Comparison of ENCODE assay signal across 19 cellular contexts in genomic region chr3:133673746-133674145, GRCh38. TPM values are rescaled to one million over a fixed set of nuclear protein-coding genes. Genes with fewer than 3 reads are reported as not detected.
DNase-seq lines count a peak whose midpoint lies in the region; ATAC-seq, FAIRE-seq and TF ChIP-seq lines count a peak whose summit lies in the region.
"Had no signal": no experiment of that assay in that cellular context is flagged by ENCODE, and none has a peak within 500 bp of the region (broad histone marks: within the 10 kb centered on the region; RNA-seq: fewer than 3 reads in every experiment).

No MANE protein-coding gene starts in this region.

- POLR2A ChIA-PET in H1 (lab: Charles Lee; ENCODE audit: partially characterized antibody): no interaction called here
- POLR2A ChIA-PET in HepG2 (lab: Yijun Ruan, JAX): interaction anchor here (1.4 to 5.3 kb wide), 2 partner anchors 71 to 72 kb away, joined by 4 to 91 read pairs; partner anchors contain the start of gene TF

- H3K4me3 ChIP-seq in MM.1S (ENCODE audit: low read length): no peak overlapping the region
- H3K4me3 ChIP-seq in H1 (ENCODE audit: extremely low read depth in 1 of 4, insufficient read depth in 2 of 4, low read depth in 3 of 4, low read length in 4 of 4): peak overlapping the region; percentile 46 to 63 (median 54); a peak in 7 of 8 replicates
- no peak overlapping the region for H3K4me3 ChIP-seq in HepG2 (replicated peaks in 1 of 3; ENCODE audit: insufficient read depth in 1 of 3, low read depth in 2 of 3, low read length in 3 of 3)
- H3K4me3 ChIP-seq: Peyer's patch had no signal

- H3K27ac ChIP-seq in MM.1S (ENCODE audit: low read length) (no peak overlapping the region), H1 (ENCODE audit: low read depth, low read length) (no peak overlapping the region), HepG2 (ENCODE audit: extremely low read length, insufficient read depth, low read length) (no peak overlapping the region)
- H3K27ac ChIP-seq: Peyer's patch had no signal

- no peak for DNase-seq in MM.1S
- no peak for DNase-seq in H1 (ENCODE audit: low read depth in 1 of 2, low spot score in 2 of 2)
- DNase-seq in HepG2 (ENCODE audit: low spot score): no peak
- no peak for DNase-seq in progenitor cell of endocrine pancreas (ENCODE audit: low spot score, unreplicated experiment)
- DNase-seq in stimulated activated CD4-positive, alpha-beta T cell treated with anti-CD3 and anti-CD28 coated beads, Interleukin-1b, Interleukin-23, amount 100 ng/mL, for 48 hours: no peak
- no peak for DNase-seq in ureter (ENCODE audit: low spot score)
- DNase-seq: BE2C; CD4-positive, alpha-beta memory T cell; DMS79; GDM1; KG1; NCI-H1092 treated with DMSO at 0.1 percent for 48 hours; NCI-H1694 treated with DMSO at 0.1 percent for 48 hours; NCI-H69; Peyer's patch; Right ventricle myocardium superior had no signal

- H2BK120ac ChIP-seq in H1 (replicated peaks; ENCODE audit: low read depth, low read length): no peak overlapping the region

- CTCF ChIA-PET in H1 (lab: Charles Lee; ENCODE audit: partially characterized antibody): interaction anchor here (1.2 to 1.4 kb wide), 3 partner anchors 9 to 32 kb away, joined by 3 to 4 read pairs (median 3); no protein-coding TSS in a partner anchor
- CTCF ChIA-PET in HepG2 (lab: Yijun Ruan, JAX; ENCODE audit: low intra/inter-chr PET ratio, low total read pairs): no interaction called here

- no peak overlapping the region for H2AK5ac ChIP-seq in H1 (ENCODE audit: low read depth, low read length)

- no peak overlapping the region for H2AFZ ChIP-seq in MM.1S (ENCODE audit: low read length)
- peak overlapping the region; percentile 30 for H2AFZ ChIP-seq in H1 (ENCODE audit: low read length)
- H2AFZ ChIP-seq in HepG2 (ENCODE audit: low read length): no peak overlapping the region

- H3K4me2 ChIP-seq in MM.1S (ENCODE audit: low read depth, low read length) (0 out of 2 replicates have a peak overlapping the region, but pooled peaks have one; percentile 74), H1 (ENCODE audit: insufficient read depth in 1 of 2, low read depth in 2 of 2, low read length in 2 of 2) (peak overlapping the region; percentile 89 to 94), HepG2 (ENCODE audit: low read depth, low read length) (no peak overlapping the region)

- intact Hi-C loops in HepG2 (cut with micrococcal nuclease; ENCODE audit: unreplicated experiment): no loop called here

- TF ChIP-seq EP300 in H1 (IDR thresholded peaks at IDR 0.05; ENCODE audit: borderline replicate concordance in 1 of 2, low read depth in 2 of 2, low read length in 2 of 2) (no peak), HepG2 (IDR thresholded peaks at IDR 0.05; ENCODE audit: low read depth in 2 of 2, low read length in 2 of 2) (no peak), HepG2 (CRISPR knock-in tag; IDR thresholded peaks at IDR 0.05; ENCODE audit: borderline replicate concordance) (no peak)

- H3K79me2 ChIP-seq in MM.1S (ENCODE audit: low read length) (no peaks in the 10 kb centered on the region), H1 (ENCODE audit: control insufficient read depth in 1 of 2, insufficient read depth in 2 of 2, low read length in 2 of 2) (no peaks in the 10 kb centered on the region), HepG2 (ENCODE audit: insufficient read depth, low read length) (no peaks in the 10 kb centered on the region)

- TF ChIP-seq CTCF in MM.1S (IDR thresholded peaks at IDR 0.05; ENCODE audit: low read length) (no peak), H1 (IDR thresholded peaks at IDR 0.05; ENCODE audit: control extremely low read depth in 1 of 3, insufficient read depth in 1 of 3, low read depth in 1 of 3, low read length in 3 of 3) (no peak), HepG2 (CRISPR knock-in tag; IDR thresholded peaks at IDR 0.05) (no peak), progenitor cell of endocrine pancreas (IDR thresholded peaks at IDR 0.05; ENCODE audit: unreplicated experiment) (no peak)

- H3F3A ChIP-seq in MM.1S (ENCODE audit: insufficient read depth, low read length): peaks cover 14% of the 10 kb centered on the region

- H2BK15ac ChIP-seq in H1 (ENCODE audit: low read length): no peak overlapping the region

- no peak for TF ChIP-seq RAD21 in H1 (IDR thresholded peaks at IDR 0.05 in 1 of 2, conservative IDR thresholded peaks at IDR 0.05 in 1 of 2; ENCODE audit: low read depth in 2 of 2, low read length in 2 of 2)
- no peak for TF ChIP-seq RAD21 in HepG2 (CRISPR knock-in tag; IDR thresholded peaks at IDR 0.05)

- ATAC-seq in HepG2 (no peak), GM21367 (IDR thresholded peaks at IDR 0.05; ENCODE audit: unreplicated experiment) (no peak)

- no peak overlapping the region for H4K91ac ChIP-seq in H1 (replicated peaks; ENCODE audit: insufficient read length, low read length)

- H2BK20ac ChIP-seq in H1 (ENCODE audit: low read length): no peak overlapping the region

- H3K36me3 ChIP-seq in MM.1S (replicated peaks; ENCODE audit: insufficient read depth, low read length) (no peaks in the 10 kb centered on the region), H1 (ENCODE audit: control insufficient read depth in 2 of 4, insufficient read depth in 4 of 4, low read length in 3 of 4) (no peaks in the 10 kb centered on the region), HepG2 (replicated peaks in 1 of 2; ENCODE audit: control insufficient read depth in 1 of 2, insufficient read depth in 2 of 2, low read length in 2 of 2) (no peaks in the 10 kb centered on the region)
- H3K36me3 ChIP-seq: BE2C, Peyer's patch had no signal

- H3K27me3 Mint-ChIP-seq in progenitor cell of endocrine pancreas: no peaks in the 10 kb centered on the region

- H3K9me3 Mint-ChIP-seq in progenitor cell of endocrine pancreas (ENCODE audit: low read depth): no peaks in the 10 kb centered on the region

- no peak overlapping the region for H3K27ac Mint-ChIP-seq in progenitor cell of endocrine pancreas
- H3K27ac Mint-ChIP-seq: CD4-positive, alpha-beta memory T cell had no signal

- H3K9me3 ChIP-seq in MM.1S (replicated peaks; ENCODE audit: insufficient read depth, low read length) (no peaks in the 10 kb centered on the region), H1 (ENCODE audit: insufficient read depth in 2 of 2, low read depth in 1 of 2, low read length in 1 of 2) (no peaks in the 10 kb centered on the region), HepG2 (ENCODE audit: low read length) (no peaks in the 10 kb centered on the region)
- H3K9me3 ChIP-seq: BE2C, Peyer's patch, SK-N-SH had no signal

- no peak overlapping the region for H2BK12ac ChIP-seq in H1 (ENCODE audit: low read depth, low read length)

- H3K23ac ChIP-seq in H1 (ENCODE audit: insufficient read length): no peak overlapping the region

- FAIRE-seq in H1 (lab: Jason Lieb, UNC): no peak
- FAIRE-seq in HepG2 (lab: Jason Lieb, UNC): no peak
- FAIRE-seq: GM12892 had no signal

- in situ Hi-C loops in HepG2 (cut with HindIII; ENCODE audit: extremely low pct_ligation_motif_present, low pct_unique_long_range_greater_than_20kb): no loop called here

- no peaks in the 10 kb centered on the region for H3K79me1 ChIP-seq in H1 (ENCODE audit: low read depth, low read length)

- H3K4me1 ChIP-seq in MM.1S (ENCODE audit: low read length) (peaks cover 23% of the 10 kb centered on the region), H1 (replicated peaks in 1 of 4; ENCODE audit: control insufficient read depth in 3 of 4, insufficient read depth in 4 of 4, low read length in 3 of 4) (peaks cover 0 to 12% (median 4%) of the 10 kb centered on the region in 4 experiments; a peak in 5 of 7 replicates), HepG2 (ENCODE audit: insufficient read depth, low read length) (peaks cover 79% of the 10 kb centered on the region)
- H3K4me1 ChIP-seq: BE2C had no signal

- no peak overlapping the region for H3K14ac ChIP-seq in H1 (ENCODE audit: insufficient read length)

- no peaks in the 10 kb centered on the region for H4K20me1 ChIP-seq in MM.1S (ENCODE audit: insufficient read depth, low read length)
- H4K20me1 ChIP-seq in H1 (replicated peaks in 1 of 2; ENCODE audit: control insufficient read depth in 1 of 2, insufficient read depth in 2 of 2, low read length in 2 of 2): no peaks in the 10 kb centered on the region
- H4K20me1 ChIP-seq in HepG2 (ENCODE audit: insufficient read depth, low read length): no peaks in the 10 kb centered on the region

- H3K9ac ChIP-seq in MM.1S (ENCODE audit: low read length) (no peak overlapping the region), H1 (replicated peaks in 1 of 4; ENCODE audit: extremely low read depth in 1 of 4, low read depth in 3 of 4, low read length in 3 of 4) (no peak overlapping the region), HepG2 (ENCODE audit: insufficient read depth, low read depth, low read length) (no peak overlapping the region)
- H3K9ac ChIP-seq: SK-N-SH had no signal

- peaks cover 6% of the 10 kb centered on the region; the same call in 1 of the 2 replicates for H3K23me2 ChIP-seq in H1 (ENCODE audit: low read depth, low read length)

- H4K8ac ChIP-seq in H1 (ENCODE audit: extremely low read depth, insufficient read depth, low read length): no peak overlapping the region

- H2BK5ac ChIP-seq in H1 (ENCODE audit: low read depth, low read length): no peak overlapping the region

- no peaks in the 10 kb centered on the region for H3K9me2 ChIP-seq in MM.1S (replicated peaks; ENCODE audit: insufficient read depth, low read length)
- H3K9me2 ChIP-seq: SK-N-SH had no signal

- no peak overlapping the region for H3K18ac ChIP-seq in H1 (ENCODE audit: extremely low read depth, low read length)

- TF ChIP-seq POLR2A in H1 (IDR thresholded peaks at IDR 0.05; ENCODE audit: control extremely low read depth in 1 of 2, low read depth in 2 of 2, low read length in 2 of 2): no peak
- TF ChIP-seq POLR2A in HepG2 (IDR thresholded peaks at IDR 0.05; ENCODE audit: insufficient read depth in 1 of 2, low read depth in 2 of 2, low read length in 2 of 2): no peak

- peaks cover 48% of the 10 kb centered on the region for H3K4me1 Mint-ChIP-seq in progenitor cell of endocrine pancreas (ENCODE audit: low read depth)

- WGBS in H1 (ENCODE audit: extremely low coverage in 1 of 2, insufficient coverage in 1 of 2, insufficient read length in 1 of 2, insufficient replicate concordance in 2 of 2, low coverage in 1 of 2, low lambda C conversion rate in 2 of 2, missing lambda C conversion rate in 1 of 2), 2 experiments: 60% methylated on average over 12 of the region's 12 CpGs; no CpG with 5 or more reads in 1 of the 2 experiments
- WGBS in HepG2 (ENCODE audit: low lambda C conversion rate): 91% methylated on average over 12 of the region's 12 CpGs

- no peak overlapping the region for H4K5ac ChIP-seq in H1 (ENCODE audit: insufficient read length, low read depth, low read length)

- BruUV-seq in HepG2 (replicated peaks; lab: Mats Ljungman, UMichigan): no TSS peak

- peak overlapping the region; percentile 66 for H3K4me3 Mint-ChIP-seq in progenitor cell of endocrine pancreas (ENCODE audit: low read depth)

- no peaks in the 10 kb centered on the region for H3K36me3 Mint-ChIP-seq in progenitor cell of endocrine pancreas (ENCODE audit: insufficient read depth)

- H3K4ac ChIP-seq in H1 (replicated peaks; ENCODE audit: insufficient read length, low read depth, low read length): no peak overlapping the region

- peaks cover 16% of the 10 kb centered on the region for H3K27me3 ChIP-seq in MM.1S (replicated peaks; ENCODE audit: insufficient read depth, low read length)
- H3K27me3 ChIP-seq in H1 (replicated peaks in 1 of 4; ENCODE audit: control insufficient read depth in 3 of 4, extremely low read depth in 1 of 4, insufficient read depth in 3 of 4, low read length in 3 of 4): peaks cover 4 to 22% (median 17%) of the 10 kb centered on the region in 4 experiments
- H3K27me3 ChIP-seq in HepG2 (ENCODE audit: control insufficient read depth in 1 of 2, insufficient read depth in 2 of 2, low read length in 2 of 2): no peaks in the 10 kb centered on the region

- H3K56ac ChIP-seq in H1 (replicated peaks; ENCODE audit: insufficient read length, low read depth, low read length): no peak overlapping the region

RNA-seq across cellular contexts. Expression of gene TOPBP1, which starts 12.0 kb away (rescaled TPM):
- total RNA-seq in H1 (2021; fragmentation: NEBNext Ultra II Directional; extraction: Animal tissue kit (Norgen Biotek cat#: 25700)): 35.9 and 36.3 TPM in 2 replicates
- polyA plus RNA-seq in H1 (2011; rRNA removed): 14.2 and 19.7 TPM in 2 replicates
- polyA plus RNA-seq in H1 (2011; cell fraction: cytosol; rRNA removed): 22.1 TPM
- polyA plus RNA-seq in H1 (2011; cell fraction: nucleus; rRNA removed): 24.5 TPM
- 20.4 to 33.9 TPM (median 25.0 TPM) in 4 replicates for polyA plus RNA-seq in H1 (2012, experiment 1 of 2)
- polyA plus RNA-seq in H1 (2012, experiment 2 of 2): 1.3 TPM
- polyA plus RNA-seq in H1 (2013, experiment 1 of 2): 23.9 TPM
- polyA plus RNA-seq in H1 (2013, experiment 2 of 2): 25.0 TPM
- polyA minus RNA-seq in H1 (2011; rRNA and poly(A)+ RNA removed): 40.9 and 54.6 TPM in 2 replicates
- 15.9 TPM for polyA minus RNA-seq in H1 (2011; cell fraction: cytosol; rRNA and poly(A)+ RNA removed)
- polyA minus RNA-seq in H1 (2011; cell fraction: nucleus; rRNA and poly(A)+ RNA removed): 101 TPM
- total RNA-seq in HepG2 (2016; rRNA removed; fragmentation: Illumina TruSeq; extraction: Trizol): 42.9 and 59.3 TPM in 2 replicates
- total RNA-seq in HepG2 (2016; cell fraction: cytosol; rRNA removed; fragmentation: Illumina TruSeq; extraction: Trizol; ENCODE audit: low read depth): 12.5 and 13.2 TPM in 2 replicates
- 41.9 and 62.6 TPM in 2 replicates for total RNA-seq in HepG2 (2016; cell fraction: insoluble cytoplasmic fraction; rRNA removed; fragmentation: Illumina TruSeq; extraction: Trizol)
- total RNA-seq in HepG2 (2016; cell fraction: membrane; rRNA removed; fragmentation: Illumina TruSeq; extraction: Trizol): 30.0 and 35.4 TPM in 2 replicates
- 56.6 and 67.4 TPM in 2 replicates for total RNA-seq in HepG2 (2016; cell fraction: nucleus; rRNA removed; fragmentation: Illumina TruSeq; extraction: Trizol)
- polyA plus RNA-seq in HepG2 (2011; rRNA removed): 15.5 and 24.3 TPM in 2 replicates
- polyA plus RNA-seq in HepG2 (2011; cell fraction: cytosol; rRNA removed): 8.5 and 8.6 TPM in 2 replicates
- polyA plus RNA-seq in HepG2 (2011; cell fraction: nucleus; rRNA removed): 41.0 and 46.8 TPM in 2 replicates
- 12.5 and 16.7 TPM in 2 replicates for polyA plus RNA-seq in HepG2 (2012)
- polyA plus RNA-seq in HepG2 (2016; cell fraction: cytosol; fragmentation: Illumina TruSeq; extraction: Trizol; ENCODE audit: low read depth): 3.0 and 3.5 TPM in 2 replicates
- 36.7 and 42.1 TPM in 2 replicates for polyA plus RNA-seq in HepG2 (2016; cell fraction: insoluble cytoplasmic fraction; fragmentation: Illumina TruSeq; extraction: Trizol; ENCODE audit: low read depth)
- 12.7 and 14.9 TPM in 2 replicates for polyA plus RNA-seq in HepG2 (2016; cell fraction: membrane; fragmentation: Illumina TruSeq; extraction: Trizol; ENCODE audit: low read depth)
- polyA plus RNA-seq in HepG2 (2016; cell fraction: nucleus; fragmentation: Illumina TruSeq; extraction: Trizol; ENCODE audit: insufficient read depth, low read depth): 65.4 and 74.6 TPM in 2 replicates
- 16.5 and 72.6 TPM in 2 replicates for polyA minus RNA-seq in HepG2 (2011; rRNA and poly(A)+ RNA removed; ENCODE audit: low replicate concordance)
- 8.1 and 9.6 TPM in 2 replicates for polyA minus RNA-seq in HepG2 (2011; cell fraction: cytosol; rRNA and poly(A)+ RNA removed)
- 58.9 and 72.9 TPM in 2 replicates for polyA minus RNA-seq in HepG2 (2011; cell fraction: nucleus; rRNA and poly(A)+ RNA removed)
- 51.8 and 56.9 TPM in 2 replicates for total RNA-seq in progenitor cell of endocrine pancreas
- 21.1 TPM for total RNA-seq in ureter

Comparison
In these comparisons a context has a peak if more than half of its experiments do, and no peak if none do; other contexts are left out.
1. H3K4me3 ChIP-seq: peak in H1 (4 of 4); none in MM.1S (single experiment) and HepG2 (0 of 3).